7 cellular contexts compared by ENCODE assay signal in the genomic region with DNA sequence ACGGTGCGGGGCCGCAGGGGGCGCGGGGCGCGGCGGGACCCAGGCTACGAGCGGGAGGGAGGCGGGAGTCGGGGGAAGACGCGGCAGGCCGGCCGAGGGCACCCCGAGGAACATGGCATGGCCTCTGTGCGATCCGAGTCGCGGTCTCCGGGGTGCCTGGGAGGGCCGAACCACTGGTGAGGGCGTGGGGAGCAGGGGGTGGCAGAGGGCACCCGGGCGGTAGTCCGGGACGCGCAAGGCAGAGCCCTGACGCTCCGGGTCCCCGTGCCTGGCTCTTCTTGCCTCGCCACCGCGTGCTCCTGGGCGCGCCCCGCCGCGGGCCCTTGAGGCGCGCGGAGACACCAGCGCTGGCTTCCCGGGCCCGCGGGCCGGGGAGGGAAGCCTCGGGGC. TPM values are rescaled to one million over a fixed set of nuclear protein-coding genes. Genes with fewer than 3 reads are reported as not detected.
DNase-seq lines count a peak whose midpoint lies in the region; ATAC-seq and TF ChIP-seq lines count a peak whose summit lies in the region.

No MANE protein-coding gene starts in this region.

- H4K20me1 ChIP-seq in hepatocyte (ENCODE audit: insufficient read depth, poor library complexity, severe bottlenecking), result peaks cover 37% of the 10 kb centered on the region

- ATAC-seq in RWPE2 (ENCODE audit: low read depth) (peak; percentile 50; the same call in 2 of the 3 replicates), GM21390 (IDR thresholded peaks at IDR 0.05; ENCODE audit: unreplicated experiment) (no peak)
- peak; percentile 72 for ATAC-seq in stimulated activated memory B cell treated with anti-CD40 and anti-IgM and Interleukin-4, amounts not matched to agents 10 μg/mL and 1 μg/mL and 100 μg/mL, for 72 hours

- peak overlapping the region; percentile 84 for H3K4me3 Mint-ChIP-seq in stimulated activated memory B cell treated with anti-CD40 and anti-IgM and Interleukin-4, amounts not matched to agents 10 μg/mL and 1 μg/mL and 100 μg/mL, for 72 hours

- H3K4me1 Mint-ChIP-seq in stimulated activated memory B cell treated with anti-CD40 and anti-IgM and Interleukin-4, amounts not matched to agents 10 μg/mL and 1 μg/mL and 100 μg/mL, for 72 hours, result peaks cover 13% of the 10 kb centered on the region

- H3K9me2 ChIP-seq in hepatocyte (replicated peaks; ENCODE audit: insufficient read depth), result no peaks in the 10 kb centered on the region

- H3K9me3 Mint-ChIP-seq in stimulated activated memory B cell treated with anti-CD40 and anti-IgM and Interleukin-4, amounts not matched to agents 10 μg/mL and 1 μg/mL and 100 μg/mL, for 72 hours, result peaks cover 4% of the 10 kb centered on the region

- H3K27ac ChIP-seq in RWPE2 (ENCODE audit: poor library complexity, severe bottlenecking), result no peak overlapping the region
- H3K27ac ChIP-seq in hepatocyte, result peak overlapping the region; percentile 91

- H3K36me3 ChIP-seq in RWPE2 (ENCODE audit: low read depth) (no peaks in the 10 kb centered on the region), hepatocyte (replicated peaks; ENCODE audit: insufficient read depth, low read depth) (no peaks in the 10 kb centered on the region)

- H3K4me2 ChIP-seq in hepatocyte, result peak overlapping the region; percentile 90

- H3K27me3 ChIP-seq in RWPE2 (ENCODE audit: insufficient read depth, poor library complexity, severe bottlenecking) (peaks cover 67% of the 10 kb centered on the region), hepatocyte (peaks cover 7% of the 10 kb centered on the region)

- H3K36me3 Mint-ChIP-seq in stimulated activated memory B cell treated with anti-CD40 and anti-IgM and Interleukin-4, amounts not matched to agents 10 μg/mL and 1 μg/mL and 100 μg/mL, for 72 hours, result no peaks in the 10 kb centered on the region

- DNase-seq in H4 (ENCODE audit: low spot score) (peak; percentile 4), RWPE2 (ENCODE audit: low spot score) (no peak), hepatocyte (ENCODE audit: low spot score) (no peak), Kasumi-1 (lab: John Stamatoyannopoulos, UW) (no peak), pons (ENCODE audit: low spot score) (no peak)

- peak overlapping the region; percentile 51 for H2AFZ ChIP-seq in hepatocyte

- peak overlapping the region; percentile 73 for H3K27ac Mint-ChIP-seq in stimulated activated memory B cell treated with anti-CD40 and anti-IgM and Interleukin-4, amounts not matched to agents 10 μg/mL and 1 μg/mL and 100 μg/mL, for 72 hours

- H3K4me3 ChIP-seq in RWPE2 (ENCODE audit: severe bottlenecking) (peak overlapping the region; percentile 8), hepatocyte (peak overlapping the region; percentile 73)

- H3K4me1 ChIP-seq in RWPE2 (ENCODE audit: insufficient read depth, poor library complexity, severe bottlenecking), result no peaks in the 10 kb centered on the region
- no peaks in the 10 kb centered on the region for H3K4me1 ChIP-seq in hepatocyte (ENCODE audit: insufficient read depth)

- 2% methylated on average over 10 of the region's 49 CpGs for WGBS in hepatocyte (ENCODE audit: low lambda C conversion rate, missing lambda C conversion rate)

- H3K27me3 Mint-ChIP-seq in stimulated activated memory B cell treated with anti-CD40 and anti-IgM and Interleukin-4, amounts not matched to agents 10 μg/mL and 1 μg/mL and 100 μg/mL, for 72 hours, result peaks cover 38% of the 10 kb centered on the region

- peaks cover 80% of the 10 kb centered on the region for H3K79me2 ChIP-seq in hepatocyte

- no peaks in the 10 kb centered on the region for H3K9me3 ChIP-seq in RWPE2 (ENCODE audit: severe bottlenecking)
- H3K9me3 ChIP-seq in hepatocyte (ENCODE audit: low read depth), result no peaks in the 10 kb centered on the region

- TF ChIP-seq CTCF in RWPE2 (IDR thresholded peaks at IDR 0.05; ENCODE audit: poor library complexity, severe bottlenecking) (no peak), hepatocyte (IDR thresholded peaks at IDR 0.05; ENCODE audit: poor library complexity) (no peak)

RNA-seq across cellular contexts. Expression of a gene that starts 4.2 kb away (rescaled TPM):
- 0.86 and 1.8 TPM in 2 replicates for total RNA-seq in H4 (2014; rRNA removed; shearing (Covaris generic))
- 16.6 and 20.7 TPM in 2 replicates for total RNA-seq in hepatocyte
- 2.5 and 3.0 TPM in 2 replicates for polyA plus RNA-seq in hepatocyte
